ENCODE assay signal across 18 cellular contexts in genomic region chr11:78163828-78164227, GRCh38.
"Had no signal": no experiment of that assay in that cellular context is flagged by ENCODE, and none has a peak within 500 bp of the region (broad histone marks: within the 10 kb centered on the region; RNA-seq: fewer than 3 reads in every experiment).

No MANE protein-coding gene starts in this region.

- DNase-seq: activated CD4-positive, alpha-beta T cell treated with anti-CD3 and anti-CD28 coated beads for 1 hour; activated CD4-positive, alpha-beta T cell treated with anti-CD3 and anti-CD28 coated beads, Interleukin-2, amount 50 U/mL, for 1 hour; activated CD8-positive, alpha-beta T cell treated with anti-CD3 and anti-CD28 coated beads, Interleukin-2, amount 10 ng/mL, durations not matched to agents 7 days and 5 days; activated gamma-delta T cell treated with Interleukin-2 at 50 U/mL for 16 hours; aorta; brain microvascular endothelial cell; colonic mucosa; glutamatergic neuron; hypothalamus; lower lobe of right lung; mesendoderm; mucosa of descending colon; nucleus accumbens; stimulated activated CD4-positive, alpha-beta T cell treated with anti-CD3 and anti-CD28 coated beads, Interleukin-12 subunit alpha, Interleukin-12 subunit beta, amount 100 ng/mL, for 4 hours; stimulated activated CD4-positive, alpha-beta T cell treated with anti-CD3 and anti-CD28 coated beads, Interleukin-4, amount 100 ng/mL, for 4 hours; substantia nigra; T-helper 1 cell had no signal

- ATAC-seq: activated CD8-positive, alpha-beta T cell treated with anti-CD3 and anti-CD28 coated beads, Interleukin-2, amount 10 ng/mL, durations not matched to agents 7 days and 5 days; lower lobe of right lung; mucosa of descending colon had no signal

- H3K27me3 ChIP-seq: brain microvascular endothelial cell, colonic mucosa, esophagus muscularis mucosa had no signal

- H3K4me1 ChIP-seq: colonic mucosa had no signal

- H3K27ac ChIP-seq: brain microvascular endothelial cell, colonic mucosa, esophagus muscularis mucosa, lower lobe of right lung had no signal

- H3K9me3 ChIP-seq: colonic mucosa, esophagus muscularis mucosa, lower lobe of right lung, mucosa of descending colon had no signal

- H3K4me3 ChIP-seq: colonic mucosa, esophagus muscularis mucosa, lower lobe of right lung, mucosa of descending colon had no signal

- H3K36me3 ChIP-seq: brain microvascular endothelial cell, colonic mucosa, esophagus muscularis mucosa, lower lobe of right lung had no signal
